8 cellular contexts compared by ENCODE assay signal in genomic region chr17:35119370-35120185, GRCh38. TPM values are rescaled to one million over a fixed set of nuclear protein-coding genes. Genes with fewer than 3 reads are reported as not detected.
DNase-seq lines count a peak whose midpoint lies in the region; ATAC-seq lines count a peak whose summit lies in the region.

Gene RAD51D, minus strand, starts transcription at chr17:35119860. Its CDS starts 247 bp downstream, at chr17:35119613.

- peak within 1 kb of the TSS; percentile 87 to 98 (median 96) for H3K27ac Mint-ChIP-seq in naive thymus-derived CD8-positive, alpha-beta T cell

- peaks cover 15 to 54% (median 39%) of the 10 kb centered on the region in 4 donors for H3K4me1 Mint-ChIP-seq in naive thymus-derived CD8-positive, alpha-beta T cell

- peak within 1 kb of the TSS; percentile 84 to 98 (median 96) for H3K4me3 Mint-ChIP-seq in naive thymus-derived CD8-positive, alpha-beta T cell

- DNase-seq in DMS114 treated with DMSO at 0.1 percent for 48 hours (lab: John Stamatoyannopoulos, UW; ENCODE audit: unreplicated experiment), result peak; percentile 40
- peak; percentile 66 to 72 for DNase-seq in Kasumi-1 (lab: John Stamatoyannopoulos, UW)
- peak; percentile 56 for DNase-seq in RPMI7951 (ENCODE audit: low read depth)
- peak; percentile 52 to 69 for DNase-seq in activated T-helper 1 cell treated with anti-CD3 and anti-CD28 coated beads, Interleukin-2, amount 50 U/mL, for 16 hours (ENCODE audit: low read depth in 1 of 2, low spot score in 1 of 2)
- DNase-seq in fibroblast of peridontal ligament (ENCODE audit: extremely low read depth), result peak; percentile 56
- DNase-seq in naive thymus-derived CD8-positive, alpha-beta T cell, result peak; percentile 67 to 87 (median 84)
- DNase-seq in stimulated activated naive CD4-positive, alpha-beta T cell (lab: John Stamatoyannopoulos, UW), result peak; percentile 62 to 87 (median 74)

- peak; percentile 80 for ATAC-seq in GM21723 (IDR thresholded peaks at IDR 0.05; ENCODE audit: unreplicated experiment)
- ATAC-seq in naive thymus-derived CD8-positive, alpha-beta T cell, result peak; percentile 91

- no peaks in the 10 kb centered on the region for H3K9me3 Mint-ChIP-seq in naive thymus-derived CD8-positive, alpha-beta T cell

- POLR2A ChIA-PET in naive thymus-derived CD8-positive, alpha-beta T cell (lab: Charles Lee), result interaction anchor here (0.6 to 2.7 kb wide), 17 partner anchors 8 to 690 kb away, joined by 3 to 15 read pairs (median 4); partner anchors contain the start of genes CCT6B, LIG3, NLE1 and RFFL

- H3K36me3 Mint-ChIP-seq in naive thymus-derived CD8-positive, alpha-beta T cell, result peaks cover 0 to 19% (median 0%) of the 10 kb centered on the region in 3 donors

- no peaks in the 10 kb centered on the region for H3K27me3 Mint-ChIP-seq in naive thymus-derived CD8-positive, alpha-beta T cell

RNA-seq across cellular contexts. Expression of gene RAD51D, which starts in this region (rescaled TPM):
- total RNA-seq in RPMI7951 (2014; rRNA removed; shearing (Covaris generic)), result 4.2 and 6.9 TPM in 2 replicates
- total RNA-seq in naive thymus-derived CD8-positive, alpha-beta T cell, result 10 to 100 TPM; 23.5 to 28.7 TPM
- polyA plus RNA-seq in naive thymus-derived CD8-positive, alpha-beta T cell, result 10 to 100 TPM in 1 of 3 donors, 1 to 10 TPM in 2; 6.5 to 13.6 (median 8.4) TPM

Comparison
In these comparisons a context has a peak if more than half of its experiments do, and no peak if none do; other contexts are left out.
1. Peak in every context shown above with its lines: DNase-seq and ATAC-seq.